In the genomic region with DNA sequence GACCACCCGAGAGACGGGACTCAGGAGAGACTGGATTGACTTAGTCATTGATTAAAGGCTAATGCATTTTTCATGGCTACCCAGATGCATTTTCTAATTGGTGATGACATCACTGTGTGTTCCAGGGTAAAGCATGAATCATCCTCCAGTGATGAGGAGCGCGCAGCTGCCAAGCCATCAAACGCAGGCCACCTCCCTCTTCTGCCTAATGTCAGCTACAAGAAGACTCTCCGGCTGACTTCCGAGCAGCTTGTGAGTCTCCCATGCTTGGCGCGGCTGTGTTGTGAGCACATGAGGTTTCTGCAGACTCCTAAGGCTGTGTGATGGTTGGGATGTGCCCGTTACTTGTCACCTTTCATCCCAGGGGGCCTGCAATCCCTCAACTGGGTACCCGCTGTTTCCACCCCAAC, we compare ENCODE assay signal across 1 cellular context.
TF ChIP-seq lines count a peak whose summit lies in the region.

No MANE protein-coding gene starts in this region.

TF ChIP-seq in HepG2, 621 proteins besides CTCF, POLR2A, EP300 and RAD21:
- peak; percentile 83 for TF ChIP-seq ATF7 (IDR thresholded peaks at IDR 0.05)
- TF ChIP-seq ATF7 (CRISPR knock-in tag; IDR thresholded peaks at IDR 0.05): no peak
- TF ChIP-seq, protein P1, sequence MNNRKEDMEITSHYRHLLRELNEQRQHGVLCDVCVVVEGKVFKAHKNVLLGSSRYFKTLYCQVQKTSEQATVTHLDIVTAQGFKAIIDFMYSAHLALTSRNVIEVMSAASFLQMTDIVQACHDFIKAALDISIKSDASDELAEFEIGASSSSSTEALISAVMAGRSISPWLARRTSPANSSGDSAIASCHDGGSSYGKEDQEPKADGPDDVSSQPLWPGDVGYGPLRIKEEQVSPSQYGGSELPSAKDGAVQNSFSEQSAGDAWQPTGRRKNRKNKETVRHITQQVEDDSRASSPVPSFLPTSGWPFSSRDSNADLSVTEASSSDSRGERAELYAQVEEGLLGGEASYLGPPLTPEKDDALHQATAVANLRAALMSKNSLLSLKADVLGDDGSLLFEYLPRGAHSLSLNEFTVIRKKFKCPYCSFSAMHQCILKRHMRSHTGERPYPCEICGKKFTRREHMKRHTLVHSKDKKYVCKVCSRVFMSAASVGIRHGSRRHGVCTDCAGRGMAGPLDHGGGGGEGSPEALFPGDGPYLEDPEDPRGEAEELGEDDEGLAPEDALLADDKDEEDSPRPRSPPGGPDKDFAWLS (CRISPR knock-in tag; IDR thresholded peaks at IDR 0.05; ENCODE audit: borderline replicate concordance): no peak
- TF ChIP-seq ZNF704 (CRISPR knock-in tag; IDR thresholded peaks at IDR 0.05; ENCODE audit: borderline replicate concordance): no peak
- TF ChIP-seq MBNL3 (CRISPR knock-in tag; conservative IDR thresholded peaks at IDR 0.05): no peak
- peak; percentile 65; the same call in 1 of the 2 replicates for TF ChIP-seq CREB1 (IDR thresholded peaks at IDR 0.05)
- no peak for TF ChIP-seq CREB1 (CRISPR knock-in tag; IDR thresholded peaks at IDR 0.05)
- TF ChIP-seq, protein P2, sequence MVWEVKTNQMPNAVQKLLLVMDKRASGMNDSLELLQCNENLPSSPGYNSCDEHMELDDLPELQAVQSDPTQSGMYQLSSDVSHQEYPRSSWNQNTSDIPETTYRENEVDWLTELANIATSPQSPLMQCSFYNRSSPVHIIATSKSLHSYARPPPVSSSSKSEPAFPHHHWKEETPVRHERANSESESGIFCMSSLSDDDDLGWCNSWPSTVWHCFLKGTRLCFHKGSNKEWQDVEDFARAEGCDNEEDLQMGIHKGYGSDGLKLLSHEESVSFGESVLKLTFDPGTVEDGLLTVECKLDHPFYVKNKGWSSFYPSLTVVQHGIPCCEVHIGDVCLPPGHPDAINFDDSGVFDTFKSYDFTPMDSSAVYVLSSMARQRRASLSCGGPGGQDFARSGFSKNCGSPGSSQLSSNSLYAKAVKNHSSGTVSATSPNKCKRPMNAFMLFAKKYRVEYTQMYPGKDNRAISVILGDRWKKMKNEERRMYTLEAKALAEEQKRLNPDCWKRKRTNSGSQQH (CRISPR knock-in tag; IDR thresholded peaks at IDR 0.05; ENCODE audit: low read depth): no peak
- TF ChIP-seq KDM5A (IDR thresholded peaks at IDR 0.05; ENCODE audit: borderline replicate concordance, low read length): no peak
- no peak for TF ChIP-seq TFE3 (CRISPR knock-in tag; IDR thresholded peaks at IDR 0.05)
- TF ChIP-seq SIN3A (IDR thresholded peaks at IDR 0.05; ENCODE audit: borderline replicate concordance, low read depth, low read length): no peak
- no peak for TF ChIP-seq ZNF777 (CRISPR knock-in tag; IDR thresholded peaks at IDR 0.05)
